ENCODE assay signal across 1 cellular context in genomic region chr13:87656311-87656710, GRCh38.
TF ChIP-seq lines count a peak whose summit lies in the region.

No MANE protein-coding gene starts in this region.

TF ChIP-seq in SK-N-SH, 30 proteins besides CTCF, POLR2A, EP300 and RAD21 (continued from another document):
- TF ChIP-seq PBX3 (IDR thresholded peaks at IDR 0.05) = no peak
- no peak for TF ChIP-seq FOXJ3 (CRISPR knock-in tag; IDR thresholded peaks at IDR 0.05)
